11 cellular contexts compared by ENCODE assay signal in the genomic region with DNA sequence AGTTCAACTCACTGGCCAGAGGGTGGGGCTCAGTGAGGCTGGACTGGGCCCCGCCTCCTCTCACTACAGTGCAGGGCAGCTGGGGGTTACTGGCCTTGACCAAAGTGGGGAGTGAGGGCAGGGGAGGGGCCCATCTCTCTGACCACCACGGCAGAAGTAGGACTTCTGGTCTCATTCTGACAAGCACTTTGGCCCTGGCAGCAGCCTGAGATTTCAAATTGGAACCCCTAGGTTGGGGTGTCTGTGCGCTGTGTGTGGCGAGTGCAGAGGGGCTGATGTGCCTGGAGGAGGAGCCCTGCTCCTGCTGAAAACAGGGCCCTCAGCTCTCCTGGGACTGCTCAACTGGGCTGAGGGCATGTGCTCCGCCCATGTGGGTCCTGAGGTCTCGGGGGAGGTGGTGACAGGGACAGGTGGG.
DNase-seq lines count a peak whose midpoint lies in the region; TF ChIP-seq lines count a peak whose summit lies in the region.
"Had no signal": no experiment of that assay in that cellular context is flagged by ENCODE, and none has a peak within 500 bp of the region (broad histone marks: within the 10 kb centered on the region; RNA-seq: fewer than 3 reads in every experiment).

No MANE protein-coding gene starts in this region.

- H2BK120ac ChIP-seq in mesendoderm (ENCODE audit: low read depth, low read length) (no peak overlapping the region), trophoblast cell (ENCODE audit: insufficient read depth, low read length, poor library complexity) (no peak overlapping the region)

- no peak for TF ChIP-seq CTCF in HFFc6 (IDR thresholded peaks at IDR 0.05)

- no peak overlapping the region for H2BK15ac ChIP-seq in mesendoderm (replicated peaks; ENCODE audit: low read depth)

- no peaks in the 10 kb centered on the region for H3K4me1 Mint-ChIP-seq in HFFc6 (ENCODE audit: low read depth)

- peaks cover 6% of the 10 kb centered on the region for H3K27me3 Mint-ChIP-seq in HFFc6 (ENCODE audit: insufficient read depth)

- H3K79me1 ChIP-seq in mesendoderm (ENCODE audit: low read length) (no peaks in the 10 kb centered on the region), trophoblast cell (ENCODE audit: low read length) (no peaks in the 10 kb centered on the region)

- DNase-seq in GDM1 (lab: John Stamatoyannopoulos, UW), result peak; percentile 28
- peak; percentile 64 for DNase-seq in HuH-7.5 (ENCODE audit: low spot score)
- peak; percentile 42 for DNase-seq in mesendoderm
- DNase-seq in trophoblast cell, result no peak
- no peak for DNase-seq in SIG-M5 treated with dmso at 0.1 percent for 504 hours (lab: John Stamatoyannopoulos, UW; ENCODE audit: unreplicated experiment)
- no peak for DNase-seq in HFFc6
- DNase-seq: activated CD4-positive, alpha-beta T cell treated with anti-CD3 and anti-CD28 coated beads, Interleukin-2, amount 50 U/mL, for 4 hours; activated naive CD4-positive, alpha-beta T cell; MG63; NCI-H774 had no signal

- H3K23ac ChIP-seq in mesendoderm (ENCODE audit: low read length), result no peak overlapping the region
- no peak overlapping the region for H3K23ac ChIP-seq in trophoblast cell (ENCODE audit: low read length)

- H3K18ac ChIP-seq in mesendoderm (ENCODE audit: low read length) (no peak overlapping the region), trophoblast cell (ENCODE audit: low read length) (no peak overlapping the region)

- no peak overlapping the region for H3K4me3 ChIP-seq in mesendoderm (ENCODE audit: low read length)
- H3K4me3 ChIP-seq in trophoblast cell (ENCODE audit: low read depth, low read length), result no peak overlapping the region
- H3K4me3 ChIP-seq: MG63 had no signal

- H3K36me3 ChIP-seq in mesendoderm (ENCODE audit: control insufficient read depth, insufficient read depth, low read length) (no peaks in the 10 kb centered on the region), trophoblast cell (ENCODE audit: control insufficient read depth in 1 of 2, insufficient read depth in 2 of 2, low read length in 2 of 2) (peaks cover 57 to 65% of the 10 kb centered on the region in 2 experiments)
- H3K36me3 ChIP-seq: MG63 had no signal

- H3K27ac ChIP-seq in angular gyrus (ENCODE audit: low read depth, low read length) (peak overlapping the region; percentile 49), mesendoderm (ENCODE audit: low read depth, low read length) (no peak overlapping the region), trophoblast cell (ENCODE audit: low read depth, low read length) (no peak overlapping the region)

- H3K79me2 ChIP-seq in mesendoderm (ENCODE audit: control insufficient read depth, insufficient read depth, low read length), result no peaks in the 10 kb centered on the region
- no peaks in the 10 kb centered on the region for H3K79me2 ChIP-seq in trophoblast cell (ENCODE audit: control insufficient read depth, insufficient read depth, low read length, poor library complexity)

- no peak overlapping the region for H3K4ac ChIP-seq in mesendoderm (ENCODE audit: low read depth, low read length)
- H3K4ac ChIP-seq in trophoblast cell (ENCODE audit: low read depth, low read length), result no peak overlapping the region

- H3K4me1 ChIP-seq in mesendoderm (ENCODE audit: control insufficient read depth, low read depth, low read length), result peaks cover 2% of the 10 kb centered on the region
- no peaks in the 10 kb centered on the region for H3K4me1 ChIP-seq in trophoblast cell (ENCODE audit: control insufficient read depth in 1 of 2, insufficient read depth in 2 of 2, low read length in 2 of 2)

- no peak overlapping the region for H3K14ac ChIP-seq in trophoblast cell (ENCODE audit: low read length)

- H3K27ac Mint-ChIP-seq in HFFc6, result no peak overlapping the region

- no peak overlapping the region for H2AK5ac ChIP-seq in mesendoderm (ENCODE audit: low read length)
- H2AK5ac ChIP-seq in trophoblast cell (ENCODE audit: low read length), result no peak overlapping the region

- H3K9me3 Mint-ChIP-seq in HFFc6, result no peaks in the 10 kb centered on the region

- no CpG with 5 or more reads among the region's 6 CpGs for WGBS in mesendoderm (ENCODE audit: extremely low coverage, insufficient coverage, low lambda C conversion rate)
- no CpG with 5 or more reads among the region's 6 CpGs for WGBS in trophoblast cell (ENCODE audit: extremely low coverage, insufficient coverage, insufficient read length)

- no peaks in the 10 kb centered on the region for H3K27me3 ChIP-seq in mesendoderm (ENCODE audit: insufficient read depth, low read length, poor library complexity)
- no peaks in the 10 kb centered on the region for H3K27me3 ChIP-seq in trophoblast cell (ENCODE audit: insufficient read depth, low read length)
- H3K27me3 ChIP-seq: MG63 had no signal

- H4K8ac ChIP-seq in mesendoderm (ENCODE audit: low read depth, low read length), result no peak overlapping the region
- no peak overlapping the region for H4K8ac ChIP-seq in trophoblast cell (ENCODE audit: low read depth, low read length)

- H2BK5ac ChIP-seq in mesendoderm (ENCODE audit: low read length), result no peak overlapping the region
- H2BK5ac ChIP-seq in trophoblast cell (ENCODE audit: low read depth, low read length, poor library complexity), result no peak overlapping the region

- peaks cover 5% of the 10 kb centered on the region for H3K9me3 ChIP-seq in trophoblast cell (ENCODE audit: insufficient read depth, low read depth, low read length)
- H3K9me3 ChIP-seq: MG63 had no signal

- no peak overlapping the region for H2AFZ ChIP-seq in trophoblast cell (ENCODE audit: insufficient read depth, low read length, poor library complexity)

- H4K12ac ChIP-seq in trophoblast cell (ENCODE audit: low read depth, low read length), result no peak overlapping the region

- H3K4me2 ChIP-seq in mesendoderm (ENCODE audit: low read length) (no peak overlapping the region), trophoblast cell (ENCODE audit: low read length) (no peak overlapping the region)

- no peak overlapping the region for H4K5ac ChIP-seq in mesendoderm (ENCODE audit: low read length)

- no peak overlapping the region for H4K91ac ChIP-seq in trophoblast cell (ENCODE audit: low read depth, low read length)

- H3K4me3 Mint-ChIP-seq in HFFc6, result no peak overlapping the region

- H3K36me3 Mint-ChIP-seq in HFFc6 (ENCODE audit: low read depth), result peaks cover 9% of the 10 kb centered on the region; the same call in 1 of the 2 replicates

- H3K9ac ChIP-seq in mesendoderm (ENCODE audit: low read length), result no peak overlapping the region
- no peak overlapping the region for H3K9ac ChIP-seq in trophoblast cell (ENCODE audit: low read length)

- H3K56ac ChIP-seq in mesendoderm (ENCODE audit: low read length), result no peak overlapping the region

- no peak overlapping the region for H2BK12ac ChIP-seq in trophoblast cell (ENCODE audit: low read length)

Comparison
In these comparisons a context has a peak if more than half of its experiments do, and no peak if none do; other contexts are left out.
1. DNase-seq: peak in GDM1 (single experiment), HuH-7.5 (single experiment) and mesendoderm (single experiment); none in trophoblast cell (0 of 2), SIG-M5 treated with dmso at 0.1 percent for 504 hours (single experiment) and HFFc6 (single experiment).